ENCODE assay signal across 8 cellular contexts in genomic region chr11:65134240-65134951, GRCh38. TPM values are rescaled to one million over a fixed set of nuclear protein-coding genes. Genes with fewer than 3 reads are reported as not detected.
A peak's percentile ranks its signal among the peaks of the same experiment; 100 is the strongest.
DNase-seq lines count a peak whose midpoint lies in the region; ATAC-seq and TF ChIP-seq lines count a peak whose summit lies in the region.

Gene SYVN1, minus strand, starts transcription at chr11:65134519. Its CDS starts 918 bp downstream, at chr11:65133601.

- H3K36me3 ChIP-seq in Caco-2 (ENCODE audit: control insufficient read depth, insufficient read depth, low read length) (peaks cover 7% of the 10 kb centered on the region), HUES48 (ENCODE audit: control insufficient read depth, insufficient read depth, low read length) (peaks cover 35% of the 10 kb centered on the region), OCI-LY3 (replicated peaks; ENCODE audit: low read depth, low read length) (peaks cover 33% of the 10 kb centered on the region), mucosa of descending colon (ENCODE audit: low read depth) (peaks cover 20% of the 10 kb centered on the region)

- TF ChIP-seq CTCF in Caco-2 (IDR thresholded peaks at IDR 0.05; ENCODE audit: insufficient read depth in 1 of 2, low read depth in 1 of 2, low read length in 1 of 2, severe bottlenecking in 1 of 2, unreplicated experiment in 1 of 2) (no peak), OCI-LY3 (IDR thresholded peaks at IDR 0.05; ENCODE audit: low read depth, low read length) (no peak), mucosa of descending colon (IDR thresholded peaks at IDR 0.05) (no peak)

- ATAC-seq in GM21423 (IDR thresholded peaks at IDR 0.05; ENCODE audit: unreplicated experiment) (peak; percentile 51), mucosa of descending colon (peak; percentile 83)

- peak within 1 kb of the TSS; percentile 77 for H2AFZ ChIP-seq in OCI-LY3 (ENCODE audit: low read depth, low read length)

- peak within 1 kb of the TSS; percentile 100 for H3K4me2 ChIP-seq in OCI-LY3 (ENCODE audit: low read length)

- H3K4me1 ChIP-seq in Caco-2 = 0 out of 2 replicates have a peak, but pooled peaks cover 5% of the 10 kb centered on the region
- H3K4me1 ChIP-seq in HUES48 (ENCODE audit: control insufficient read depth, insufficient read depth, low read length) = peaks cover 9% of the 10 kb centered on the region
- H3K4me1 ChIP-seq in OCI-LY3 (ENCODE audit: low read length) = peaks cover 36% of the 10 kb centered on the region
- H3K4me1 ChIP-seq in mucosa of descending colon (ENCODE audit: low read depth) = peaks cover 22% of the 10 kb centered on the region

- CTCF ChIA-PET in Caco-2 (lab: Charles Lee) = interaction anchor here (0.8 to 2.5 kb wide), 11 partner anchors 12 to 212 kb away, joined by 3 to 22 read pairs (median 5); partner anchors contain the start of genes ARL2, CAPN1, FAU and MRPL49

- POLR2A ChIA-PET in Caco-2 (lab: Charles Lee) = interaction anchor here (0.5 to 2.7 kb wide), 15 partner anchors 12 to 949 kb away, joined by 3 to 48 read pairs (median 4); partner anchors contain the start of genes CAPN1, FAU, MRPL49 and POLA2

- H3K9me3 ChIP-seq in Caco-2 (no peaks in the 10 kb centered on the region), HUES48 (ENCODE audit: control insufficient read depth, insufficient read depth, low read length) (no peaks in the 10 kb centered on the region), OCI-LY3 (ENCODE audit: insufficient read depth, low read length) (no peaks in the 10 kb centered on the region), mucosa of descending colon (no peaks in the 10 kb centered on the region)

- H3K27ac ChIP-seq in HUES48 (ENCODE audit: low read depth, low read length) (peak within 1 kb of the TSS; percentile 98), OCI-LY3 (ENCODE audit: low read length) (peak within 1 kb of the TSS; percentile 99)

- peak within 1 kb of the TSS; percentile 99 for H3K4me3 ChIP-seq in Caco-2 (ENCODE audit: low read depth, low read length)
- peak within 1 kb of the TSS; percentile 83 for H3K4me3 ChIP-seq in HUES48 (ENCODE audit: low read depth, low read length)
- H3K4me3 ChIP-seq in OCI-LY3 (ENCODE audit: low read length) = peak within 1 kb of the TSS; percentile 93
- peak within 1 kb of the TSS; percentile 92 for H3K4me3 ChIP-seq in mucosa of descending colon

- peaks cover 48% of the 10 kb centered on the region for H3K36me3 Mint-ChIP-seq in Caco-2 (ENCODE audit: insufficient read depth, unreplicated experiment)

- intact Hi-C loops in Caco-2 (cut with micrococcal nuclease; ENCODE audit: unreplicated experiment) (no loop called here), mucosa of descending colon (cut with DNase I, micrococcal nuclease) (no loop called here)

- H3K9ac ChIP-seq in HUES48 (ENCODE audit: low read depth, low read length) (peak within 1 kb of the TSS; percentile 98), OCI-LY3 (ENCODE audit: low read length) (peak within 1 kb of the TSS; percentile 99)

- H3K27me3 Mint-ChIP-seq in Caco-2 (ENCODE audit: insufficient read depth, unreplicated experiment) = no peaks in the 10 kb centered on the region

- H3K9me3 Mint-ChIP-seq in Caco-2 (ENCODE audit: unreplicated experiment) = no peaks in the 10 kb centered on the region

- H3K4me3 Mint-ChIP-seq in Caco-2 (ENCODE audit: unreplicated experiment) = peak within 1 kb of the TSS; percentile 93

- peak within 1 kb of the TSS; percentile 100 for H3K27ac Mint-ChIP-seq in Caco-2 (ENCODE audit: unreplicated experiment)

- no peaks in the 10 kb centered on the region for H4K20me1 ChIP-seq in OCI-LY3 (ENCODE audit: insufficient read depth, low read length)

- H3K27me3 ChIP-seq in Caco-2 (replicated peaks; ENCODE audit: control insufficient read depth, insufficient read depth, low read length) = no peaks in the 10 kb centered on the region
- H3K27me3 ChIP-seq in HUES48 (ENCODE audit: control insufficient read depth, insufficient read depth, low read length) = no peaks in the 10 kb centered on the region
- H3K27me3 ChIP-seq in OCI-LY3 (ENCODE audit: low read depth, low read length) = no peaks in the 10 kb centered on the region

- peak; percentile 91 to 92 for DNase-seq in Caco-2
- peak; percentile 95 for DNase-seq in activated CD8-positive, alpha-beta memory T cell treated with anti-CD3 and anti-CD28 coated beads, Interleukin-2, amount 50 U/mL, for 48 hours
- DNase-seq in epidermal melanocyte (ENCODE audit: insufficient read length, low spot score) = peak; percentile 93
- peak; percentile 95 to 96 (median 95) for DNase-seq in mucosa of descending colon
- DNase-seq in stimulated activated CD8-positive, alpha-beta memory T cell treated with anti-CD3 and anti-CD28 coated beads, Interleukin-4, amount 100 ng/mL, for 24 hours (ENCODE audit: low read depth) = peak; percentile 86

- H3K79me2 ChIP-seq in OCI-LY3 (ENCODE audit: low read length) = peaks cover 47% of the 10 kb centered on the region

- H3K4me1 Mint-ChIP-seq in Caco-2 (ENCODE audit: low read depth, unreplicated experiment) = peaks cover 8% of the 10 kb centered on the region

- BruUV-seq in Caco-2 (replicated peaks; lab: Mats Ljungman, UMichigan) = no TSS peak

RNA-seq across cellular contexts. Expression of gene SYVN1, which starts in this region (rescaled TPM):
- total RNA-seq in Caco-2 (2022) = 50.9 and 56.5 TPM in 2 replicates
- 10 to 100 TPM; 59.7 to 62.2 (median 60.3) TPM for total RNA-seq in mucosa of descending colon

Comparison
In these comparisons a context has a peak if more than half of its experiments do, and no peak if none do; other contexts are left out.
1. Peak in every context shown above with its lines: DNase-seq, ATAC-seq, H3K4me3 ChIP-seq and H3K27ac ChIP-seq.